In genomic region chr19:30667227-30667626, GRCh38 we compare ENCODE assay signal across 24 cellular contexts.
"Had no signal": no experiment of that assay in that cellular context is flagged by ENCODE, and none has a peak within 500 bp of the region (broad histone marks: within the 10 kb centered on the region; RNA-seq: fewer than 3 reads in every experiment).

No MANE protein-coding gene starts in this region.

- H3K4me1 ChIP-seq: prostate gland, upper lobe of right lung had no signal

- H3K27me3 ChIP-seq: pancreas, thyroid gland had no signal

- DNase-seq: hypothalamus; immature natural killer cell; left ventricle myocardium inferior; mesendoderm; midbrain; mucosa of descending colon; naive thymus-derived CD4-positive, alpha-beta T cell; pancreas; posterior cingulate gyrus; retina; right cardiac atrium; stimulated activated CD4-positive, alpha-beta T cell treated with anti-CD3 and anti-CD28 coated beads, Interleukin-4, amount 100 ng/mL, for 24 hours; stimulated activated naive CD4-positive, alpha-beta T cell; substantia nigra; thyroid gland; transverse colon; upper lobe of right lung had no signal

- H3K36me3 Mint-ChIP-seq: immature natural killer cell; naive thymus-derived CD4-positive, alpha-beta T cell; natural killer cell treated with Interleukin-12 subunit alpha and Interleukin-12 subunit beta and Interleukin-15 and Interleukin-18, amount 100 ng/mL, for 72 hours; stimulated activated effector memory CD8-positive, alpha-beta T cell treated with anti-CD3 and anti-CD28 coated beads, Interleukin-12 subunit alpha, Interleukin-12 subunit beta, amount 100 ng/mL, for 72 hours had no signal

- H3K27ac Mint-ChIP-seq: immature natural killer cell; naive thymus-derived CD4-positive, alpha-beta T cell; natural killer cell treated with Interleukin-12 subunit alpha and Interleukin-12 subunit beta and Interleukin-15 and Interleukin-18, amount 100 ng/mL, for 72 hours; stimulated activated effector memory CD8-positive, alpha-beta T cell treated with anti-CD3 and anti-CD28 coated beads, Interleukin-12 subunit alpha, Interleukin-12 subunit beta, amount 100 ng/mL, for 72 hours; stimulated activated naive CD8-positive, alpha-beta T cell treated with anti-CD3 and anti-CD28 coated beads, Interleukin-15, Interleukin-2, amounts not matched to agents 100 ng/mL and 50 ng/mL, for 24 hours had no signal

- H3K36me3 ChIP-seq: left ventricle myocardium inferior, pancreas, prostate gland, thyroid gland, transverse colon, upper lobe of right lung had no signal

- H3K4me3 ChIP-seq: left ventricle myocardium inferior, lung, mucosa of descending colon, pancreas, prostate gland, skin epidermis, thyroid gland, transverse colon, upper lobe of right lung had no signal

- H3K9me3 ChIP-seq: left ventricle myocardium inferior, mucosa of descending colon, pancreas, prostate gland, thyroid gland, transverse colon, upper lobe of right lung had no signal

- ATAC-seq: mucosa of descending colon; naive thymus-derived CD4-positive, alpha-beta T cell; natural killer cell treated with Interleukin-12 subunit alpha and Interleukin-12 subunit beta and Interleukin-15 and Interleukin-18, amount 100 ng/mL, for 72 hours; pancreas; right cardiac atrium; sciatic nerve; stimulated activated effector memory CD8-positive, alpha-beta T cell treated with anti-CD3 and anti-CD28 coated beads, Interleukin-12 subunit alpha, Interleukin-12 subunit beta, amount 100 ng/mL, for 72 hours; upper lobe of right lung had no signal

- H3K4me3 Mint-ChIP-seq: immature natural killer cell; naive thymus-derived CD4-positive, alpha-beta T cell; natural killer cell treated with Interleukin-12 subunit alpha and Interleukin-12 subunit beta and Interleukin-15 and Interleukin-18, amount 100 ng/mL, for 72 hours; stimulated activated effector memory CD8-positive, alpha-beta T cell treated with anti-CD3 and anti-CD28 coated beads, Interleukin-12 subunit alpha, Interleukin-12 subunit beta, amount 100 ng/mL, for 72 hours; stimulated activated naive CD8-positive, alpha-beta T cell treated with anti-CD3 and anti-CD28 coated beads, Interleukin-15, Interleukin-2, amounts not matched to agents 100 ng/mL and 50 ng/mL, for 24 hours had no signal

- H3K9me3 Mint-ChIP-seq: immature natural killer cell; naive thymus-derived CD4-positive, alpha-beta T cell; natural killer cell treated with Interleukin-12 subunit alpha and Interleukin-12 subunit beta and Interleukin-15 and Interleukin-18, amount 100 ng/mL, for 72 hours; stimulated activated effector memory CD8-positive, alpha-beta T cell treated with anti-CD3 and anti-CD28 coated beads, Interleukin-12 subunit alpha, Interleukin-12 subunit beta, amount 100 ng/mL, for 72 hours; stimulated activated naive CD8-positive, alpha-beta T cell treated with anti-CD3 and anti-CD28 coated beads, Interleukin-15, Interleukin-2, amounts not matched to agents 100 ng/mL and 50 ng/mL, for 24 hours had no signal

- H3K4me1 Mint-ChIP-seq: immature natural killer cell; naive thymus-derived CD4-positive, alpha-beta T cell; stimulated activated effector memory CD8-positive, alpha-beta T cell treated with anti-CD3 and anti-CD28 coated beads, Interleukin-12 subunit alpha, Interleukin-12 subunit beta, amount 100 ng/mL, for 72 hours had no signal

- H3K27ac ChIP-seq: left ventricle myocardium inferior, pancreas, prostate gland, skin epidermis, thyroid gland, transverse colon, upper lobe of right lung had no signal
